Comparison of ENCODE assay signal across 20 cellular contexts in genomic region chr3:183728204-183728603, GRCh38.
"Had no signal": no experiment of that assay in that cellular context is flagged by ENCODE, and none has a peak within 500 bp of the region (broad histone marks: within the 10 kb centered on the region; RNA-seq: fewer than 3 reads in every experiment).

No MANE protein-coding gene starts in this region.

- FAIRE-seq: HTR-8/SVneo, RCC 7860 had no signal

- DNase-seq: Kasumi-1, KG1, MM.1S, NCI-H1092 treated with DMSO at 0.1 percent for 48 hours, NCI-H1436, NCI-H187, NCI-H2029, NCI-H2081 treated with DMSO at 0.1 percent for 48 hours, NCI-H2171, NCI-H226, NCI-H446, NCI-H510A, NCI-H524 treated with DMSO at 0.1 percent for 48 hours, NCI-H69, NCI-H774, Right ventricle myocardium superior, RPMI8226, SIG-M5 had no signal
